In genomic region chr5:134176523-134177196, GRCh38 we compare ENCODE assay signal across 8 cellular contexts. TPM values are rescaled to one million over a fixed set of nuclear protein-coding genes. Genes with fewer than 3 reads are reported as not detected.
DNase-seq lines count a peak whose midpoint lies in the region; ATAC-seq, FAIRE-seq and TF ChIP-seq lines count a peak whose summit lies in the region.

SKP1 (minus strand) TSS chr5:134176950; CDS start chr5:134174022, 2,928 bp downstream.

- H3K36me3 ChIP-seq in psoas muscle (ENCODE audit: insufficient read depth in 1 of 2, low read depth in 1 of 2): peaks cover 0 to 21% of the 10 kb centered on the region in 2 donors

- DNase-seq in GM12892 (ENCODE audit: insufficient read length): peak; percentile 69
- DNase-seq in NCI-H1436 (lab: John Stamatoyannopoulos, UW): peak; percentile 73
- DNase-seq in left ventricle myocardium superior: peak; percentile 93
- peak; percentile 86 to 93 for DNase-seq in psoas muscle
- peak; percentile 84 for DNase-seq in ureter (ENCODE audit: low spot score)

- H3K27me3 ChIP-seq in psoas muscle (ENCODE audit: insufficient read depth in 3 of 3, low read length in 2 of 3): no peaks in the 10 kb centered on the region

- WGBS in psoas muscle, 3 donors: 0 to 1% (median 0%) methylated on average over 72 to 83 of the region's 83 CpGs

- H3K27ac ChIP-seq in angular gyrus (ENCODE audit: low read depth, low read length) (peak within 1 kb of the TSS; percentile 98), psoas muscle (peak within 1 kb of the TSS; percentile 100)

- FAIRE-seq in GM12892 (lab: Jason Lieb, UNC): peak; percentile 94

- no peaks in the 10 kb centered on the region for H3K9me3 ChIP-seq in psoas muscle

- H3K4me1 ChIP-seq in psoas muscle: peaks cover 40% of the 10 kb centered on the region

- no peak for TF ChIP-seq CTCF in psoas muscle (IDR thresholded peaks at IDR 0.05)

- intact Hi-C loops in T-helper 2 cell treated with Interferon-gamma antibody and Interleukin-4, amounts not matched to agents 100 ng/mL and 5 ng/mL, for 36 hours (cut with micrococcal nuclease): loop anchor here (1.0 to 2.0 kb wide), 6 partner anchors 50 to 670 kb away; partner anchors contain the start of genes CAMLG, PPP2CA and UBE2B
- intact Hi-C loops in left ventricle myocardium superior (cut with micrococcal nuclease) (no loop called here), psoas muscle (cut with DNase I) (no loop called here)

- peak within 1 kb of the TSS; percentile 99 for H3K4me3 ChIP-seq in psoas muscle

- TF ChIP-seq POLR2A in GM12892 (IDR thresholded peaks at IDR 0.05; ENCODE audit: low read depth, low read length): peak; percentile 100

- ATAC-seq in HG02678 (IDR thresholded peaks at IDR 0.05; ENCODE audit: unreplicated experiment) (peak; percentile 70), left ventricle myocardium superior (peak; percentile 92), psoas muscle (peak; percentile 85 to 92 (median 88))

RNA-seq across cellular contexts. Expression of gene SKP1, which starts in this region (rescaled TPM):
- 557 TPM for polyA plus RNA-seq in GM12892 (2012; ENCODE audit: missing spikeins)
- 204 and 207 TPM in 2 replicates for total RNA-seq in T-helper 2 cell treated with Interferon-gamma antibody and Interleukin-4, amounts not matched to agents 100 ng/mL and 5 ng/mL, for 36 hours
- total RNA-seq in left ventricle myocardium superior (478 TPM), psoas muscle (100 to 1,000 TPM; 341 to 485 (median 393) TPM), ureter (324 TPM)
- 1,000 to 10,000 TPM in 1 of 3 donors, 100 to 1,000 TPM in 2; 581 to 1,174 (median 638) TPM for polyA plus RNA-seq in psoas muscle

Comparison
In these comparisons a context has a peak if more than half of its experiments do, and no peak if none do; other contexts are left out.
1. Peak in every context shown above with its lines: DNase-seq, ATAC-seq, H3K4me3 ChIP-seq and H3K27ac ChIP-seq.